In genomic region chr1:23559136-23559984, GRCh38 we compare ENCODE assay signal across 8 cellular contexts. TPM values are rescaled to one million over a fixed set of nuclear protein-coding genes. Genes with fewer than 3 reads are reported as not detected.
DNase-seq lines count a peak whose midpoint lies in the region; ATAC-seq and TF ChIP-seq lines count a peak whose summit lies in the region.

Gene ID3 (minus strand): TSS chr1:23559501. CDS start chr1:23559426, 75 bp downstream.

- H3K4me3 ChIP-seq in PC-9 (peak within 1 kb of the TSS; percentile 67), esophagus (ENCODE audit: low read depth in 1 of 2, low read length in 2 of 2) (peak within 1 kb of the TSS; percentile 61 to 83), muscle layer of duodenum (ENCODE audit: low read depth in 1 of 2, low read length in 2 of 2) (peak within 1 kb of the TSS; percentile 89 to 97)

- H3K36me3 ChIP-seq in PC-9 (ENCODE audit: low read depth) (no peaks in the 10 kb centered on the region), esophagus (ENCODE audit: control insufficient read depth in 2 of 2, insufficient read depth in 2 of 2, low read length in 1 of 2) (no peaks in the 10 kb centered on the region), muscle layer of duodenum (ENCODE audit: control insufficient read depth in 1 of 2, insufficient read depth in 2 of 2, low read length in 2 of 2) (peaks cover 0 to 14% of the 10 kb centered on the region in 2 donors)

- H3K9me2 ChIP-seq in PC-9 (ENCODE audit: insufficient read depth), result no peaks in the 10 kb centered on the region

- peak within 1 kb of the TSS; percentile 90 for H3K4me3 Mint-ChIP-seq in activated T-cell treated with anti-CD3 and anti-CD28 coated beads, Interleukin-2, amount 50 U/mL, for 24 hours

- H3K9me3 ChIP-seq in PC-9 (ENCODE audit: insufficient read depth, low read depth) (no peaks in the 10 kb centered on the region), esophagus (ENCODE audit: control insufficient read depth in 2 of 2, insufficient read depth in 1 of 2, low read depth in 1 of 2, low read length in 1 of 2) (no peaks in the 10 kb centered on the region), muscle layer of duodenum (ENCODE audit: control insufficient read depth in 1 of 2, low read length in 2 of 2) (no peaks in the 10 kb centered on the region)

- H3K4me1 ChIP-seq in PC-9 (replicated peaks; ENCODE audit: insufficient read depth) (peaks cover 42% of the 10 kb centered on the region), esophagus (ENCODE audit: control insufficient read depth in 2 of 2, insufficient read depth in 2 of 2, low read length in 1 of 2) (peaks cover 4 to 11% of the 10 kb centered on the region in 2 donors), muscle layer of duodenum (ENCODE audit: control insufficient read depth in 1 of 2, insufficient read depth in 2 of 2, low read length in 2 of 2) (peaks cover 35 to 46% of the 10 kb centered on the region in 2 donors)

- TF ChIP-seq EP300 in Ishikawa (IDR thresholded peaks at IDR 0.05; ENCODE audit: borderline replicate concordance), result 0 out of 2 replicates have a peak, but pooled peaks have one; percentile 18

- H3F3A ChIP-seq in PC-9 (ENCODE audit: insufficient read depth, low read depth), result peaks cover 43% of the 10 kb centered on the region

- peaks cover 18% of the 10 kb centered on the region for H3K36me3 Mint-ChIP-seq in activated T-cell treated with anti-CD3 and anti-CD28 coated beads, Interleukin-2, amount 50 U/mL, for 24 hours (ENCODE audit: low read depth)

- POLR2A ChIA-PET in PC-9 (lab: Charles Lee; ENCODE audit: unreplicated experiment), result interaction anchor here (0.6 to 1.3 kb wide), 7 partner anchors 14 to 215 kb away, joined by 3 to 33 read pairs (median 7); partner anchors contain the start of gene HNRNPR

- TF ChIP-seq RAD21 in Ishikawa (IDR thresholded peaks at IDR 0.05; ENCODE audit: low read depth), result no peak

- peak within 1 kb of the TSS; percentile 89 for H3K4me2 ChIP-seq in PC-9

- H3K27me3 ChIP-seq in PC-9 (ENCODE audit: insufficient read depth, low read depth) (no peaks in the 10 kb centered on the region), esophagus (ENCODE audit: control insufficient read depth in 1 of 2, insufficient read depth in 2 of 2, low read length in 2 of 2) (no peaks in the 10 kb centered on the region), muscle layer of duodenum (ENCODE audit: low read depth, low read length) (no peaks in the 10 kb centered on the region)

- H3K79me2 ChIP-seq in PC-9 (ENCODE audit: low read depth), result peaks cover 23% of the 10 kb centered on the region

- peaks cover 68% of the 10 kb centered on the region for H3K4me1 Mint-ChIP-seq in activated T-cell treated with anti-CD3 and anti-CD28 coated beads, Interleukin-2, amount 50 U/mL, for 24 hours (ENCODE audit: low read depth)

- no peaks in the 10 kb centered on the region for H4K20me1 ChIP-seq in PC-9 (ENCODE audit: insufficient read depth)

- H2AFZ ChIP-seq in PC-9, result peak within 1 kb of the TSS; percentile 48

- H3K27ac Mint-ChIP-seq in activated T-cell treated with anti-CD3 and anti-CD28 coated beads, Interleukin-2, amount 50 U/mL, for 24 hours, result peak within 1 kb of the TSS; percentile 79

- ATAC-seq in GM21528 (IDR thresholded peaks at IDR 0.05; ENCODE audit: low FRiP score, unreplicated experiment), result peak; percentile 64

- BruUV-seq in PC-9 (replicated peaks; lab: Mats Ljungman, UMichigan), result TSS peak; percentile 85

- no peaks in the 10 kb centered on the region for H3K9me3 Mint-ChIP-seq in activated T-cell treated with anti-CD3 and anti-CD28 coated beads, Interleukin-2, amount 50 U/mL, for 24 hours

- 0 to 1% methylated on average over 57 of the region's 57 CpGs for WGBS in esophagus, 2 donors

- DNase-seq in DMS153 (lab: John Stamatoyannopoulos, UW), result peak; percentile 92
- DNase-seq in PC-9, result peak; percentile 87 to 96
- DNase-seq in activated T-cell treated with anti-CD3 and anti-CD28 coated beads, Interleukin-2, amount 50 U/mL, for 24 hours, result peak; percentile 92
- peak; percentile 72 to 82 for DNase-seq in stimulated activated CD8-positive, alpha-beta memory T cell treated with anti-CD3 and anti-CD28 coated beads, Interleukin-7, amount 100 ng/mL, for 4 hours (ENCODE audit: low read depth in 2 of 2)

- TF ChIP-seq CTCF in PC-9 (conservative IDR thresholded peaks at IDR 0.05), result no peak

- H3K27ac ChIP-seq in PC-9, result peak within 1 kb of the TSS; percentile 96
- peak within 1 kb of the TSS; percentile 96 for H3K27ac ChIP-seq in esophagus (ENCODE audit: low read depth in 2 of 2, low read length in 1 of 2)
- H3K27ac ChIP-seq in muscle layer of duodenum (ENCODE audit: low read length), result peak within 1 kb of the TSS; percentile 94

- intact Hi-C loops in PC-9 (cut with micrococcal nuclease; ENCODE audit: unreplicated experiment), result loop anchor here (1.0 to 2.0 kb wide), 3 partner anchors 17 to 68 kb away; no protein-coding TSS in a partner anchor

- CTCF ChIA-PET in PC-9 (lab: Charles Lee), result interaction anchor here (0.8 kb wide), 1 partner anchor 76 kb away, joined by 3 read pairs; no protein-coding TSS in a partner anchor

- H3K27me3 Mint-ChIP-seq in activated T-cell treated with anti-CD3 and anti-CD28 coated beads, Interleukin-2, amount 50 U/mL, for 24 hours, result peaks cover 2% of the 10 kb centered on the region

TF ChIP-seq in Ishikawa, 13 proteins besides CTCF, POLR2A, EP300 and RAD21:
- TF ChIP-seq MAX (IDR thresholded peaks at IDR 0.05), result peak; percentile 74
- 0 out of 2 replicates have a peak, but pooled peaks have one; percentile 4 for TF ChIP-seq CREB1 (IDR thresholded peaks at IDR 0.05; ENCODE audit: low read depth)
- TF ChIP-seq TAF1 (IDR thresholded peaks at IDR 0.05; ENCODE audit: low read depth), result peak; percentile 56; the same call in 1 of the 2 replicates
- no peak; the same call in 1 of the 2 replicates for TF ChIP-seq ZBTB7A (IDR thresholded peaks at IDR 0.05; ENCODE audit: low read depth)
- peak; percentile 29 for TF ChIP-seq TEAD4 (IDR thresholded peaks at IDR 0.05)
- no peak for TF ChIP-seq REST (IDR thresholded peaks at IDR 0.05; ENCODE audit: low read depth)
- TF ChIP-seq YY1 (IDR thresholded peaks at IDR 0.05; ENCODE audit: low read depth), result peak; percentile 17; the same call in 1 of the 2 replicates
- no peak; the same call in 1 of the 2 replicates for TF ChIP-seq NFIC (IDR thresholded peaks at IDR 0.05)
- TF ChIP-seq TCF12 (IDR thresholded peaks at IDR 0.05; ENCODE audit: low read depth), result no peak; the same call in 1 of the 2 replicates
- TF ChIP-seq FOXM1 (IDR thresholded peaks at IDR 0.05; ENCODE audit: borderline replicate concordance, low read depth), result no peak
- no peak for TF ChIP-seq USF1 (IDR thresholded peaks at IDR 0.05)
- TF ChIP-seq CEBPB (IDR thresholded peaks at IDR 0.05), result no peak
- peak; percentile 24; the same call in 1 of the 2 replicates for TF ChIP-seq EGR1 (IDR thresholded peaks at IDR 0.05)
TF ChIP-seq in Ishikawa: peak in this region for 6.

RNA-seq across cellular contexts. Expression of gene ID3, which starts in this region (rescaled TPM):
- total RNA-seq in PC-9 (2021), result 10.4 and 24.7 TPM in 2 replicates
- 10 to 100 TPM; 24.4 to 44.2 TPM for polyA plus RNA-seq in esophagus

Comparison
In these comparisons a context has a peak if more than half of its experiments do, and no peak if none do; other contexts are left out.
1. Peak in every context shown above with its lines: DNase-seq, ATAC-seq, H3K4me3 ChIP-seq and H3K27ac ChIP-seq.